ENCODE assay signal across 26 cellular contexts in the genomic region with DNA sequence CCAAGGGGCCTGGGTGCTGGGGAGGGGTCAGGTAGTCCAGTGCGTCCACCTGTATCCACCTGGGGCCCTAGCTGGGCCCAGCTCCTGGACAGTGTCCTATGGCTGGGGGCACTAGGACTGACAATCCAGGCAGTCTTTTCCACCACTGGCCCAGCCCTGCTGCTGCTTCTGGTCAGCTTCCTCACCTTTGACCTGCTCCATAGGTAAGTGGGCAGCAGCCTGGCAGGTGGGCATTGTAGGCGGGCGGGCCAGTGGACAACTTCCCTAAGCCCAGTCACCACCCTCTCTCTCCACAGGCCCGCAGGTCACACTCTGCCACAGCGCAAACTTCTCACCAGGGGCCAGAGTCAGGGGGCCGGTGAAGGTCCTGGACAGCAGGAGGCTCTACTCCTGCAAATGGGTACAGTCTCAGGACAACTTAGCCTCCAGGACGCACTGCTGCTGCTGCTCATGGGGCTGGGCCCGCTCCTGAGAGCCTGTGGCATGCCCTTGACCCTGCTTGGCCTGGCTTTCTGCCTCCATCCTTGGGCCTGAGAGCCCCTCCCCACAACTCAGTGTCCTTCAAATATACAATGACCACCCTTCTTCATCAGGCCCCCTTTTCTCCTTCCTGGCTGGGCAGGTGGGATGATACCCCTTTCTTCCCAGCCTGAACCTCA. TPM values are rescaled to one million over a fixed set of nuclear protein-coding genes. Genes with fewer than 3 reads are reported as not detected.
A peak's percentile ranks its signal among the peaks of the same experiment; 100 is the strongest.
DNase-seq lines count a peak whose midpoint lies in the region; ATAC-seq and TF ChIP-seq lines count a peak whose summit lies in the region.
"Had no signal": no experiment of that assay in that cellular context is flagged by ENCODE, and none has a peak within 500 bp of the region (broad histone marks: within the 10 kb centered on the region; RNA-seq: fewer than 3 reads in every experiment).

No MANE protein-coding gene starts in this region.

- peaks cover 21% of the 10 kb centered on the region for H3K4me1 ChIP-seq in A673 (ENCODE audit: insufficient read depth, low read length, poor library complexity, severe bottlenecking)
- peaks cover 16% of the 10 kb centered on the region for H3K4me1 ChIP-seq in HEK293 (ENCODE audit: control insufficient read depth, insufficient read depth, low read length)

- no TSS peak for BruUV-seq in A673 (replicated peaks; lab: Mats Ljungman, UMichigan)

- POLR2A ChIA-PET in A673 (lab: Charles Lee; ENCODE audit: low non-redundant PET): no interaction called here
- POLR2A ChIA-PET in HEK293 (lab: Yijun Ruan, JAX): interaction anchor here (0.9 to 1.2 kb wide), 2 partner anchors 24 to 26 kb away, joined by 4 read pairs; a partner anchor contains a TSS

- intact Hi-C loops in A673 (cut with micrococcal nuclease; ENCODE audit: unreplicated experiment): no loop called here
- intact Hi-C loops in activated CD4-positive, alpha-beta T cell treated with anti-CD3 and anti-CD28 coated beads, Interleukin-2, amount 10 ng/mL, durations not matched to agents 24 days and 14 days (cut with micrococcal nuclease): no loop called here

- H3K27ac Mint-ChIP-seq in nephron progenitor cell: peak overlapping the region; percentile 90
- no peak overlapping the region for H3K27ac Mint-ChIP-seq in activated CD4-positive, alpha-beta T cell treated with anti-CD3 and anti-CD28 coated beads, Interleukin-2, amount 10 ng/mL, durations not matched to agents 24 days and 14 days
- H3K27ac Mint-ChIP-seq: activated CD4-positive, alpha-beta memory T cell treated with anti-CD3 and anti-CD28 coated beads for 36 hours; activated naive CD8-positive, alpha-beta T cell; activated T-cell treated with anti-CD3 and anti-CD28 coated beads, Interleukin-2, amount 50 U/mL, for 72 hours; progenitor cell of endocrine pancreas; T-helper 17 cell had no signal

- H3K36me3 ChIP-seq in A673 (ENCODE audit: insufficient read depth, low read length, poor library complexity, severe bottlenecking) (no peaks in the 10 kb centered on the region), HEK293 (ENCODE audit: control insufficient read depth in 2 of 2, insufficient read depth in 1 of 2, low read length in 2 of 2) (no peaks in the 10 kb centered on the region), brain microvascular endothelial cell (replicated peaks) (no peaks in the 10 kb centered on the region)
- H3K36me3 ChIP-seq: stomach had no signal

- H3K9me3 ChIP-seq in A673 (ENCODE audit: low read depth, low read length, poor library complexity, severe bottlenecking) (peaks cover 17% of the 10 kb centered on the region), HEK293 (ENCODE audit: control insufficient read depth, insufficient read depth, low read depth, low read length) (peaks cover 2% of the 10 kb centered on the region; the same call in 1 of the 2 replicates)

- DNase-seq in A673 (ENCODE audit: low spot score) (no peak), brain microvascular endothelial cell (no peak), nephron progenitor cell (no peak), NCI-H1930 (lab: John Stamatoyannopoulos, UW) (no peak), GOT3 (lab: John Stamatoyannopoulos, UW) (no peak)
- no peak for DNase-seq in activated CD4-positive, alpha-beta T cell treated with anti-CD3 and anti-CD28 coated beads, Interleukin-2, amount 10 ng/mL, durations not matched to agents 24 days and 14 days
- DNase-seq: activated CD4-positive, alpha-beta memory T cell treated with anti-CD3 and anti-CD28 coated beads for 36 hours; activated T-cell treated with anti-CD3 and anti-CD28 coated beads, Interleukin-2, amount 50 U/mL, for 72 hours; cortex of kidney; DND-41; KG1; NCI-H1048; NCI-H2107; SHP77 treated with DMSO at 0.1 percent for 48 hours; small intestine; stimulated activated CD4-positive, alpha-beta T cell treated with anti-CD3 and anti-CD28 coated beads, Interleukin-4, amount 100 ng/mL, for 24 hours; stomach; T-helper 17 cell had no signal

- no peaks in the 10 kb centered on the region for H3K27me3 ChIP-seq in A673 (replicated peaks; ENCODE audit: insufficient read depth, low read depth, low read length, poor library complexity)
- H3K27me3 ChIP-seq in brain microvascular endothelial cell (replicated peaks): no peaks in the 10 kb centered on the region

- TF ChIP-seq CTCF in A673 (conservative IDR thresholded peaks at IDR 0.05; ENCODE audit: low read depth, low read length) (no peak), HEK293 (tag by site-specific recombination; IDR thresholded peaks at IDR 0.05) (no peak), brain microvascular endothelial cell (IDR thresholded peaks at IDR 0.05; ENCODE audit: low read depth, low read length, missing control alignments) (no peak), nephron progenitor cell (IDR thresholded peaks at IDR 0.05) (no peak)

- H3K4me3 ChIP-seq in A673 (ENCODE audit: low read depth, low read length, poor library complexity, severe bottlenecking) (no peak overlapping the region), HEK293 (ENCODE audit: low read depth, low read length) (no peak overlapping the region), brain microvascular endothelial cell (ENCODE audit: low read depth, low read length) (no peak overlapping the region)
- H3K4me3 ChIP-seq: stomach had no signal

- in situ Hi-C loops in brain microvascular endothelial cell (cut with HindIII; ENCODE audit: low pct_ligation_motif_present, low sequenced_read_pairs): no loop called here

- H3K36me3 Mint-ChIP-seq in nephron progenitor cell (ENCODE audit: low read depth): peaks cover 17% of the 10 kb centered on the region
- H3K36me3 Mint-ChIP-seq in activated CD4-positive, alpha-beta T cell treated with anti-CD3 and anti-CD28 coated beads, Interleukin-2, amount 10 ng/mL, durations not matched to agents 24 days and 14 days (ENCODE audit: low read depth): peaks cover 2% of the 10 kb centered on the region

- no peak for ATAC-seq in GM18873 (IDR thresholded peaks at IDR 0.05; ENCODE audit: low FRiP score, unreplicated experiment)
- ATAC-seq: activated T-cell treated with anti-CD3 and anti-CD28 coated beads, Interleukin-2, amount 50 U/mL, for 72 hours; naive thymus-derived CD8-positive, alpha-beta T cell; T-helper 17 cell had no signal

- H3K4me3 Mint-ChIP-seq in nephron progenitor cell: no peak overlapping the region
- H3K4me3 Mint-ChIP-seq in activated CD4-positive, alpha-beta T cell treated with anti-CD3 and anti-CD28 coated beads, Interleukin-2, amount 10 ng/mL, durations not matched to agents 24 days and 14 days: no peak overlapping the region
- H3K4me3 Mint-ChIP-seq: activated CD4-positive, alpha-beta memory T cell treated with anti-CD3 and anti-CD28 coated beads for 36 hours; activated naive CD8-positive, alpha-beta T cell; activated T-cell treated with anti-CD3 and anti-CD28 coated beads, Interleukin-2, amount 50 U/mL, for 72 hours; naive thymus-derived CD8-positive, alpha-beta T cell; T-helper 17 cell had no signal

- H3K27ac ChIP-seq in A673 (ENCODE audit: low read depth, low read length, poor library complexity, severe bottlenecking) (peak overlapping the region; percentile 49), HEK293 (ENCODE audit: extremely low read depth, low read depth, low read length) (0 out of 2 replicates have a peak overlapping the region, but pooled peaks have one; percentile 12), brain microvascular endothelial cell (peak overlapping the region; percentile 47)
- H3K27ac ChIP-seq: foreskin keratinocyte, stomach, VCaP had no signal

- H3K4me1 Mint-ChIP-seq in nephron progenitor cell: peaks cover 31% of the 10 kb centered on the region
- H3K4me1 Mint-ChIP-seq in activated CD4-positive, alpha-beta T cell treated with anti-CD3 and anti-CD28 coated beads, Interleukin-2, amount 10 ng/mL, durations not matched to agents 24 days and 14 days: peaks cover 3% of the 10 kb centered on the region

- CTCF ChIA-PET in A673 (lab: Charles Lee) (no interaction called here), HEK293 (lab: Yijun Ruan, JAX) (interaction anchor here (0.7 to 0.9 kb wide), 3 partner anchors 64 to 187 kb away, joined by 3 to 5 read pairs (median 4); no protein-coding TSS in a partner anchor)

- H3K27me3 Mint-ChIP-seq in nephron progenitor cell (ENCODE audit: low read depth, poor library complexity): peaks cover 36% of the 10 kb centered on the region
- peaks cover 71% of the 10 kb centered on the region for H3K27me3 Mint-ChIP-seq in activated CD4-positive, alpha-beta T cell treated with anti-CD3 and anti-CD28 coated beads, Interleukin-2, amount 10 ng/mL, durations not matched to agents 24 days and 14 days

- peaks cover 31% of the 10 kb centered on the region for H3K9me3 Mint-ChIP-seq in nephron progenitor cell
- peaks cover 15% of the 10 kb centered on the region for H3K9me3 Mint-ChIP-seq in activated CD4-positive, alpha-beta T cell treated with anti-CD3 and anti-CD28 coated beads, Interleukin-2, amount 10 ng/mL, durations not matched to agents 24 days and 14 days

TF ChIP-seq in HEK293, 187 proteins besides CTCF, POLR2A, EP300 and RAD21:
- TF ChIP-seq ZNF785 (tag by site-specific recombination; IDR thresholded peaks at IDR 0.05) (no peak), ZNF133 (tag by site-specific recombination; IDR thresholded peaks at IDR 0.05) (no peak)

RNA-seq across cellular contexts. Expression of a gene that starts 0.6 kb away (rescaled TPM):
- total RNA-seq in A673 (2021): not detected in 2 replicates
- total RNA-seq in activated CD4-positive, alpha-beta T cell treated with anti-CD3 and anti-CD28 coated beads, Interleukin-2, amount 10 ng/mL, durations not matched to agents 24 days and 14 days: not detected in 2 replicates
- total RNA-seq: activated CD4-positive, alpha-beta memory T cell treated with anti-CD3 and anti-CD28 coated beads for 36 hours; activated T-cell treated with anti-CD3 and anti-CD28 coated beads, Interleukin-2, amount 50 U/mL, for 72 hours; foreskin keratinocyte; mammary epithelial cell; naive thymus-derived CD8-positive, alpha-beta T cell; progenitor cell of endocrine pancreas; stomach; T-helper 17 cell had no signal

RNA-seq across cellular contexts. Expression of a gene that starts 0.8 kb away (rescaled TPM):
- not detected in 2 replicates for total RNA-seq in A673 (2021)
- not detected in 2 replicates for total RNA-seq in activated CD4-positive, alpha-beta T cell treated with anti-CD3 and anti-CD28 coated beads, Interleukin-2, amount 10 ng/mL, durations not matched to agents 24 days and 14 days
- total RNA-seq: activated CD4-positive, alpha-beta memory T cell treated with anti-CD3 and anti-CD28 coated beads for 36 hours; activated T-cell treated with anti-CD3 and anti-CD28 coated beads, Interleukin-2, amount 50 U/mL, for 72 hours; foreskin keratinocyte; mammary epithelial cell; naive thymus-derived CD8-positive, alpha-beta T cell; progenitor cell of endocrine pancreas; T-helper 17 cell had no signal

RNA-seq across cellular contexts. Expression of a gene that starts 14.9 kb away (rescaled TPM):
- 3.8 and 7.6 TPM in 2 replicates for total RNA-seq in A673 (2021)
- 0.14 and 0.38 TPM in 2 replicates for total RNA-seq in activated CD4-positive, alpha-beta T cell treated with anti-CD3 and anti-CD28 coated beads, Interleukin-2, amount 10 ng/mL, durations not matched to agents 24 days and 14 days
- total RNA-seq: foreskin keratinocyte had no signal

RNA-seq across cellular contexts. Expression of a gene that starts 25.1 kb away (rescaled TPM):
- 32.8 and 42.0 TPM in 2 replicates for total RNA-seq in A673 (2021)
- 23.4 and 26.1 TPM in 2 replicates for total RNA-seq in activated CD4-positive, alpha-beta T cell treated with anti-CD3 and anti-CD28 coated beads, Interleukin-2, amount 10 ng/mL, durations not matched to agents 24 days and 14 days

RNA-seq across cellular contexts. Expression of a gene that starts 25.2 kb away (rescaled TPM):
- 37.8 and 39.1 TPM in 2 replicates for total RNA-seq in A673 (2021)
- total RNA-seq in activated CD4-positive, alpha-beta T cell treated with anti-CD3 and anti-CD28 coated beads, Interleukin-2, amount 10 ng/mL, durations not matched to agents 24 days and 14 days: 44.3 and 44.9 TPM in 2 replicates
